In genomic region chr19:2371656-2372055, GRCh38 we compare ENCODE assay signal across 22 cellular contexts. TPM values are rescaled to one million over a fixed set of nuclear protein-coding genes. Genes with fewer than 3 reads are reported as not detected.
DNase-seq lines count a peak whose midpoint lies in the region; ATAC-seq and TF ChIP-seq lines count a peak whose summit lies in the region.
"Had no signal": no experiment of that assay in that cellular context is flagged by ENCODE, and none has a peak within 500 bp of the region (broad histone marks: within the 10 kb centered on the region; RNA-seq: fewer than 3 reads in every experiment).

No MANE protein-coding gene starts in this region.

- DNase-seq in AG10803 (ENCODE audit: low read depth) = peak; percentile 38
- peak; percentile 46 for DNase-seq in HCEC 1CT
- peak; percentile 84 for DNase-seq in RPMI7951 (ENCODE audit: low read depth)
- peak; percentile 55 to 63 for DNase-seq in foreskin fibroblast
- no peak for DNase-seq in 8988T
- DNase-seq in NCI-H146 (lab: John Stamatoyannopoulos, UW) = no peak
- no peak for DNase-seq in DMS79 treated with DMSO at 0.1 percent for 48 hours (lab: John Stamatoyannopoulos, UW)
- DNase-seq: ACHN; activated CD4-positive, alpha-beta T cell treated with anti-CD3 and anti-CD28 coated beads, Interleukin-2, amount 10 ng/mL, durations not matched to agents 24 days and 14 days; activated effector memory CD4-positive, alpha-beta T cell treated with anti-CD3 and anti-CD28 coated beads, Interleukin-2, amount 50 U/mL, for 16 hours; CD8-positive, alpha-beta T cell; dorsolateral prefrontal cortex; erythroblast; MM.1S; NCI-H2029 treated with DMSO at 0.1 percent for 48 hours; spleen had no signal

- no peak for ATAC-seq in HG03039 (IDR thresholded peaks at IDR 0.05; ENCODE audit: unreplicated experiment)
- ATAC-seq: CD8-positive, alpha-beta T cell; left lung had no signal

- H3K4me3 ChIP-seq in AG10803 (ENCODE audit: low read length) (no peak overlapping the region), foreskin fibroblast (ENCODE audit: low read depth in 1 of 2, low read length in 2 of 2) (no peak overlapping the region)
- H3K4me3 ChIP-seq: dorsolateral prefrontal cortex, left lung, neural progenitor cell, spleen, suprapubic skin had no signal

- TF ChIP-seq CTCF in AG10803 (conservative IDR thresholded peaks at IDR 0.05; ENCODE audit: low read length) = no peak
- TF ChIP-seq CTCF in foreskin fibroblast (IDR thresholded peaks at IDR 0.05; ENCODE audit: low read depth, low read length) = no peak

RNA-seq across cellular contexts. Expression of gene TMPRSS9, which starts 11.6 kb away (rescaled TPM):
- 0.10 TPM in 1 of 2 replicates, not detected in the other for total RNA-seq in RPMI7951 (2014; rRNA removed; shearing (Covaris generic))
- total RNA-seq: activated CD4-positive, alpha-beta T cell treated with anti-CD3 and anti-CD28 coated beads, Interleukin-2, amount 10 ng/mL, durations not matched to agents 24 days and 14 days; cardiac septum; CD8-positive, alpha-beta T cell; left lung; pulmonary artery endothelial cell; suprapubic skin had no signal

RNA-seq across cellular contexts. Expression of gene SPPL2B, which starts 43.2 kb away (rescaled TPM):
- total RNA-seq in RPMI7951 (2014; rRNA removed; shearing (Covaris generic)) = 12.1 and 15.1 TPM in 2 replicates

RNA-seq across cellular contexts. Expression of gene LSM7, which starts 43.3 kb away (rescaled TPM):
- total RNA-seq in RPMI7951 (2014; rRNA removed; shearing (Covaris generic)) = 343 and 390 TPM in 2 replicates

RNA-seq across cellular contexts. Expression of gene TIMM13, which starts 55.7 kb away (rescaled TPM):
- 47.9 and 71.4 TPM in 2 replicates for total RNA-seq in RPMI7951 (2014; rRNA removed; shearing (Covaris generic))

Comparison
In these comparisons a context has a peak if more than half of its experiments do, and no peak if none do; other contexts are left out.
1. DNase-seq: peak in AG10803 (single experiment), HCEC 1CT (single experiment), RPMI7951 (single experiment) and foreskin fibroblast (2 of 2); none in 8988T (single experiment), NCI-H146 (single experiment) and DMS79 treated with DMSO at 0.1 percent for 48 hours (single experiment).